8 cellular contexts compared by ENCODE assay signal in genomic region chr5:180090098-180090768, GRCh38. TPM values are rescaled to one million over a fixed set of nuclear protein-coding genes. Genes with fewer than 3 reads are reported as not detected.
DNase-seq lines count a peak whose midpoint lies in the region; ATAC-seq, FAIRE-seq and TF ChIP-seq lines count a peak whose summit lies in the region.

No MANE protein-coding gene starts in this region.

- H4K20me1 ChIP-seq in Loucy (ENCODE audit: insufficient read depth, low read length, poor library complexity, severe bottlenecking) (no peaks in the 10 kb centered on the region), keratinocyte (ENCODE audit: control insufficient read depth, extremely low read depth, insufficient read depth, low read length) (no peaks in the 10 kb centered on the region)

- H3K79me2 ChIP-seq in Loucy (ENCODE audit: insufficient read depth, low read length) (no peaks in the 10 kb centered on the region), keratinocyte (ENCODE audit: control insufficient read depth, insufficient read depth, low read length) (no peaks in the 10 kb centered on the region)

- FAIRE-seq in keratinocyte (lab: Jason Lieb, UNC): no peak

- H3K4me3 ChIP-seq in Loucy (ENCODE audit: low read length, poor library complexity, severe bottlenecking) (no peak overlapping the region), keratinocyte (ENCODE audit: control insufficient read depth in 2 of 3, extremely low read depth in 1 of 3, insufficient read depth in 2 of 3, low read depth in 1 of 3, low read length in 3 of 3) (peak overlapping the region; percentile 27 to 58 (median 56))

- H3K36me3 ChIP-seq in Loucy (ENCODE audit: insufficient read depth, low read length): no peaks in the 10 kb centered on the region
- no peaks in the 10 kb centered on the region for H3K36me3 ChIP-seq in keratinocyte (ENCODE audit: control insufficient read depth in 2 of 2, extremely low read depth in 1 of 2, insufficient read depth in 2 of 2, low read length in 2 of 2)

- no peaks in the 10 kb centered on the region for H3K9me2 ChIP-seq in Loucy (replicated peaks; ENCODE audit: low read depth, low read length)

- H3K9me1 ChIP-seq in keratinocyte (ENCODE audit: control insufficient read depth, extremely low read depth, insufficient read depth, low read length): no peaks in the 10 kb centered on the region

- dilution Hi-C loops in keratinocyte (cut with MboI; ENCODE audit: extremely low pct_ligation_motif_present, low sequenced_read_pairs): no loop called here

- H3F3A ChIP-seq in Loucy (ENCODE audit: low read depth): no peaks in the 10 kb centered on the region

- H3K4me1 ChIP-seq in Loucy (ENCODE audit: insufficient read depth, low read length, poor library complexity, severe bottlenecking) (peaks cover 8% of the 10 kb centered on the region), keratinocyte (ENCODE audit: control insufficient read depth, extremely low read depth, insufficient read depth, low read length) (peaks cover 3% of the 10 kb centered on the region)

- peak; percentile 70 for TF ChIP-seq CTCF in GM10248 (IDR thresholded peaks at IDR 0.05; ENCODE audit: control extremely low read depth, extremely low read depth, low read depth, missing control alignments)
- peak; percentile 53 for TF ChIP-seq CTCF in Loucy (conservative IDR thresholded peaks at IDR 0.05; ENCODE audit: low read length)
- peak; percentile 56 to 84 (median 69) for TF ChIP-seq CTCF in keratinocyte (optimal IDR thresholded peaks at IDR 0.05 in 1 of 3, IDR thresholded peaks at IDR 0.05 in 1 of 3, conservative IDR thresholded peaks at IDR 0.05 in 1 of 3; ENCODE audit: extremely low read depth in 1 of 3, insufficient read depth in 2 of 3, low read length in 3 of 3)

- no peak overlapping the region for H3K9ac ChIP-seq in Loucy (ENCODE audit: low read depth, low read length, poor library complexity, severe bottlenecking)
- peak overlapping the region; percentile 52 for H3K9ac ChIP-seq in keratinocyte (ENCODE audit: control insufficient read depth, extremely low read depth, insufficient read depth, low read length)

- CTCF ChIA-PET in GM10248 (lab: Yijun Ruan, JAX): interaction anchor here (0.7 to 2.1 kb wide), 4 partner anchors 8 to 834 kb away, joined by 3 to 12 read pairs (median 6); no protein-coding TSS in a partner anchor

- no peaks in the 10 kb centered on the region for H3K27me3 ChIP-seq in Loucy (ENCODE audit: insufficient read depth, low read length, poor library complexity, severe bottlenecking)
- no peaks in the 10 kb centered on the region for H3K27me3 ChIP-seq in keratinocyte (ENCODE audit: control insufficient read depth, extremely low read depth, insufficient read depth, low read length)

- H3K4me2 ChIP-seq in Loucy (ENCODE audit: low read depth, low read length, poor library complexity, severe bottlenecking) (no peak overlapping the region), keratinocyte (ENCODE audit: control insufficient read depth, extremely low read depth, insufficient read depth, low read depth, low read length) (peak overlapping the region; percentile 75)

- DNase-seq in GM10248 (ENCODE audit: extremely low spot score) (peak; percentile 64), keratinocyte (ENCODE audit: low read depth, low spot score) (no peak), NCI-H510A (lab: John Stamatoyannopoulos, UW) (no peak)
- peak; percentile 56 to 67 (median 62) for DNase-seq in activated CD4-positive, CD25-positive, alpha-beta regulatory T cell (lab: John Stamatoyannopoulos, UW)
- DNase-seq in central memory CD4-positive, alpha-beta T cell: peak; percentile 75
- peak; percentile 59 to 71 (median 65) for DNase-seq in stimulated activated CD4-positive, alpha-beta T cell treated with anti-CD3 and anti-CD28 coated beads, Interleukin-12 subunit alpha, Interleukin-12 subunit beta, amount 100 ng/mL, for 48 hours (ENCODE audit: low read depth in 2 of 3, low spot score in 1 of 3)

- H3K27ac ChIP-seq in keratinocyte (ENCODE audit: control insufficient read depth, insufficient read depth, low read length): no peak overlapping the region

- H2AFZ ChIP-seq in Loucy (ENCODE audit: low read length) (no peak overlapping the region), keratinocyte (ENCODE audit: control insufficient read depth, low read length) (peak overlapping the region; percentile 79)

- ATAC-seq in HG02870 (IDR thresholded peaks at IDR 0.05; ENCODE audit: unreplicated experiment): no peak

- POLR2A ChIA-PET in GM10248 (lab: Yijun Ruan, JAX): no interaction called here

- no peaks in the 10 kb centered on the region for H3K9me3 ChIP-seq in Loucy (ENCODE audit: insufficient read depth, low read depth, low read length)
- no peaks in the 10 kb centered on the region for H3K9me3 ChIP-seq in keratinocyte (ENCODE audit: control insufficient read depth, low read depth, low read length)

RNA-seq across cellular contexts. Expression of gene RNF130, which starts 18.7 kb away (rescaled TPM):
- 15.1 to 20.0 TPM (median 17.5 TPM) in 3 replicates for polyA plus RNA-seq in keratinocyte
- 9.3 TPM for polyA plus RNA-seq in keratinocyte (2011; ENCODE audit: low read depth)
- polyA plus RNA-seq in keratinocyte (2011; cell fraction: cytosol; rRNA removed): 13.7 and 23.8 TPM in 2 replicates
- 12.1 and 12.9 TPM in 2 replicates for polyA plus RNA-seq in keratinocyte (2011; cell fraction: nucleus; rRNA removed)
- 7.4 and 12.0 TPM in 2 replicates for polyA plus RNA-seq in keratinocyte (2012; ENCODE audit: low replicate concordance)
- 7.6 to 10.0 TPM (median 9.0 TPM) in 3 replicates for polyA minus RNA-seq in keratinocyte
- polyA minus RNA-seq in keratinocyte (2011; cell fraction: cytosol; rRNA and poly(A)+ RNA removed): 10.6 TPM
- polyA minus RNA-seq in keratinocyte (2011; cell fraction: nucleus; rRNA and poly(A)+ RNA removed): 4.1 and 14.0 TPM in 2 replicates

Comparison
In these comparisons a context has a peak if more than half of its experiments do, and no peak if none do; other contexts are left out.
1. DNase-seq: peak in GM10248 (single experiment), activated CD4-positive, CD25-positive, alpha-beta regulatory T cell (4 of 4), central memory CD4-positive, alpha-beta T cell (single experiment) and stimulated activated CD4-positive, alpha-beta T cell treated with anti-CD3 and anti-CD28 coated beads, Interleukin-12 subunit alpha, Interleukin-12 subunit beta, amount 100 ng/mL, for 48 hours (3 of 3); none in keratinocyte (single experiment) and NCI-H510A (single experiment).
2. Peak in every context shown above with its lines, with median percentiles within 50 percentile points of each other: CTCF ChIP-seq.